ENCODE assay signal across 36 cellular contexts in the genomic region with DNA sequence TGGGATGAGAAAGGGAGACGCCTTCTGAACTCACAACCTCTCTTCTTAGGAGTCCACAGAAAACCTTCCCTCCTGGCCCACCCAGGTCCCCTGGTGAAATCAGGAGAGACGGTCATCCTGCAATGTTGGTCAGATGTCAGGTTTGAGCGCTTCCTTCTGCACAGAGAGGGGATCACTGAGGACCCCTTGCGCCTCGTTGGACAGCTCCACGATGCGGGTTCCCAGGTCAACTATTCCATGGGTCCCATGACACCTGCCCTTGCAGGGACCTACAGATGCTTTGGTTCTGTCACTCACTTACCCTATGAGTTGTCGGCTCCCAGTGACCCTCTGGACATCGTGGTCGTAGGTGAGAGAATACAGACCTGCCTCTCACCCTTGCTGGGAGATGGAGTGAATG. TPM values are rescaled to one million over a fixed set of nuclear protein-coding genes. Genes with fewer than 3 reads are reported as not detected.
"Had no signal": no experiment of that assay in that cellular context is flagged by ENCODE, and none has a peak within 500 bp of the region (broad histone marks: within the 10 kb centered on the region; RNA-seq: fewer than 3 reads in every experiment).

No MANE protein-coding gene starts in this region.

- H3K4me1 ChIP-seq: heart left ventricle, left lung, lower lobe of right lung, pancreas, prostate gland, right lobe of liver, stomach, testis, thyroid gland, transverse colon, upper lobe of right lung had no signal

- H3K36me3 ChIP-seq: heart left ventricle, left lung, lower lobe of right lung, pancreas, prostate gland, right lobe of liver, stomach, thyroid gland, transverse colon, upper lobe of right lung had no signal

- DNase-seq: hypothalamus; immature natural killer cell; kidney; left colon; left lung; lower lobe of right lung; mesendoderm; midbrain; mucosa of descending colon; naive thymus-derived CD4-positive, alpha-beta T cell; pancreas; posterior cingulate gyrus; retina; right lobe of liver; stimulated activated CD4-positive, alpha-beta T cell treated with anti-CD3 and anti-CD28 coated beads, Interleukin-1b, Interleukin-23, amount 100 ng/mL, for 48 hours; stimulated activated CD4-positive, alpha-beta T cell treated with anti-CD3 and anti-CD28 coated beads, Interleukin-2, amount 100 ng/mL, for 48 hours; stimulated activated CD4-positive, alpha-beta T cell treated with anti-CD3 and anti-CD28 coated beads, Interleukin-4, amount 100 ng/mL, for 4 hours; stimulated activated CD8-positive, alpha-beta memory T cell treated with anti-CD3 and anti-CD28 coated beads, Interleukin-4, amount 100 ng/mL, for 48 hours; stimulated activated naive B cell treated with anti-CD40 and anti-IgM and Interleukin-4, amounts not matched to agents 10 μg/mL and 1 μg/mL and 100 μg/mL, for 72 hours; stimulated activated naive CD8-positive, alpha-beta T cell treated with anti-CD3 and anti-CD28 coated beads, Interleukin-15, Interleukin-2, amounts not matched to agents 100 U/mL and 50 U/mL, for 24 hours; stomach; testis; thyroid gland; transverse colon; upper lobe of right lung had no signal

- H3K4me2 ChIP-seq: smooth muscle cell had no signal

- H3K27ac ChIP-seq: heart left ventricle, left lung, lower lobe of right lung, pancreas, prostate gland, right lobe of liver, stomach, testis, thyroid gland, transverse colon, upper lobe of right lung had no signal

- ATAC-seq: heart left ventricle; left colon; left lung; lower lobe of right lung; mucosa of descending colon; naive thymus-derived CD4-positive, alpha-beta T cell; natural killer cell treated with Interleukin-12 subunit alpha and Interleukin-12 subunit beta and Interleukin-15 and Interleukin-18, amount 100 ng/mL, for 72 hours; pancreas; right lobe of liver; stimulated activated naive B cell treated with anti-CD40 and anti-IgM and Interleukin-4, amounts not matched to agents 10 μg/mL and 1 μg/mL and 100 μg/mL, for 72 hours; stimulated activated naive CD8-positive, alpha-beta T cell treated with anti-CD3 and anti-CD28 coated beads, Interleukin-15, Interleukin-2, amounts not matched to agents 100 U/mL and 50 U/mL, for 24 hours; upper lobe of right lung had no signal

- H3K4me3 ChIP-seq: heart left ventricle, left lung, lower lobe of right lung, mucosa of descending colon, pancreas, prostate gland, right lobe of liver, smooth muscle cell, stomach, testis, thyroid gland, transverse colon, upper lobe of right lung had no signal

- H3K27me3 ChIP-seq: pancreas, right lobe of liver, testis, thyroid gland, transverse colon, upper lobe of right lung had no signal

- FAIRE-seq: islet of Langerhans, kidney, pancreas, urothelium cell line had no signal

- H3K9me3 ChIP-seq: left lung, lower lobe of right lung, pancreas, prostate gland, right lobe of liver, testis, thyroid gland, transverse colon, upper lobe of right lung had no signal

RNA-seq across cellular contexts. Expression of gene KIR3DL3, which starts 3.3 kb away (rescaled TPM):
- total RNA-seq: heart left ventricle; kidney; left colon; left lung; lower lobe of right lung; mucosa of descending colon; myocyte; naive thymus-derived CD4-positive, alpha-beta T cell; omental fat pad; pancreas; prostate gland; right lobe of liver; skeletal muscle tissue; smooth muscle cell; stomach; testis; thyroid gland; upper lobe of right lung had no signal
- polyA plus RNA-seq: heart left ventricle; immature natural killer cell; liver; naive thymus-derived CD4-positive, alpha-beta T cell; neural cell; pancreas; smooth muscle cell; stomach had no signal

RNA-seq across cellular contexts. Expression of gene KIR2DL3, which starts 10.8 kb away (rescaled TPM):
- total RNA-seq: left colon, liver, mucosa of descending colon, myocyte, omental fat pad, pancreas, prostate gland, right lobe of liver, skeletal muscle tissue, smooth muscle cell, stomach, testis, thyroid gland, upper lobe of right lung had no signal
- polyA plus RNA-seq: heart left ventricle, neural cell, pancreas, smooth muscle cell, stomach had no signal

RNA-seq across cellular contexts. Expression of gene KIR2DL1, which starts 42.0 kb away (rescaled TPM):
- total RNA-seq: left colon, mucosa of descending colon, myocyte, pancreas, prostate gland, skeletal muscle tissue, smooth muscle cell, stomach, testis, thyroid gland, transverse colon had no signal
- polyA plus RNA-seq: heart left ventricle; naive thymus-derived CD4-positive, alpha-beta T cell; neural cell; pancreas; smooth muscle cell; stomach had no signal
